In the genomic region with DNA sequence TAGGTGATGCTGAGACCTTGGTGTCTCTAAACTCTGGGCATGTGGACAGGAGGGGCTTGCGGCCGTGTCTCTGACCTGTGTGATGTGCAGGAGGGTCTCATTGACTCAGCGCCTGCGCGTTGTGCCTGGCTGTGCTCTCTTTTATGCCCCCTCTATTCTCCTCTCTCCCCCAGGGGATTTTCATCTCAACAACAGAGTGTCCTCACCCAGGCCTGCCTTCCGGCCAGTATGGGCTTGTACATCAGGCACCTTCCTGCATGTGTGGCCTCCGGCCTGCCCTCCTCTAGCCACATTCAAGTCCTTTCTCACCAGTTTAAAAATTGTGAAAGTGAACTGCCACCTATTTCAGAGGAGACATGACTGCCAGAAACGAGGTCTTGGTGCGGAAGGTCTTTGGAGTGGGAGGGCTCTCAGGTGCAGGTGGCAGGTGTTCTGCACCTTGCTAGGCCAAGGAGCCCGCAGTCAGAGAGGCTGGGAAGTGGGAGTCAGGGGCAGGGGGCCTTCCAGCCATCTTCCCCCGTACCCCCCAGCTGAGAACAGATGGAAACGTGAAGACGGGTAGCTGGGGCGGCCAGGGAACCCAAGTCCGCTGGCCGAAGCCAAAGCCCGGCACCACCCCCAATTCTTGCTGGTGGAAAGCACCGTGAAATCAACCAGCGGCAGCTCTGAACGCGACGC, we compare ENCODE assay signal across 8 cellular contexts.
DNase-seq lines count a peak whose midpoint lies in the region; ATAC-seq and TF ChIP-seq lines count a peak whose summit lies in the region.

No MANE protein-coding gene starts in this region.

- TF ChIP-seq CTCF in C4-2B (conservative IDR thresholded peaks at IDR 0.05) (no peak), Loucy (conservative IDR thresholded peaks at IDR 0.05; ENCODE audit: low read length) (no peak), coronary artery (IDR thresholded peaks at IDR 0.05) (no peak)

- H3K9ac ChIP-seq in Loucy (ENCODE audit: low read depth, low read length, poor library complexity, severe bottlenecking), result peak overlapping the region; percentile 67

- no peak for ATAC-seq in HG03460 (IDR thresholded peaks at IDR 0.05; ENCODE audit: unreplicated experiment)
- no peak for ATAC-seq in GM21515 (IDR thresholded peaks at IDR 0.05; ENCODE audit: unreplicated experiment)

- H3K27ac ChIP-seq in C4-2B (peak overlapping the region; percentile 82), coronary artery (peak overlapping the region; percentile 69 to 87)

- no peak for DNase-seq in coronary artery (ENCODE audit: low spot score)
- no peak for DNase-seq in NCI-H1694 treated with DMSO at 0.1 percent for 48 hours (lab: John Stamatoyannopoulos, UW)
- no peak for DNase-seq in activated CD8-positive, alpha-beta memory T cell treated with anti-CD3 and anti-CD28 coated beads, Interleukin-2, amount 50 U/mL, for 4 hours

- peaks cover 15% of the 10 kb centered on the region for H4K20me1 ChIP-seq in Loucy (ENCODE audit: insufficient read depth, low read length, poor library complexity, severe bottlenecking)

- H3K36me3 ChIP-seq in Loucy (ENCODE audit: insufficient read depth, low read length) (peaks cover 13% of the 10 kb centered on the region; the same call in 1 of the 2 replicates), neuron (ENCODE audit: insufficient read depth, low read length) (peaks cover 30% of the 10 kb centered on the region)

- no peaks in the 10 kb centered on the region for H3K27me3 ChIP-seq in Loucy (ENCODE audit: insufficient read depth, low read length, poor library complexity, severe bottlenecking)
- no peaks in the 10 kb centered on the region for H3K27me3 ChIP-seq in neuron (ENCODE audit: insufficient read depth, low read length)

- peaks cover 18% of the 10 kb centered on the region for H3K4me1 ChIP-seq in Loucy (ENCODE audit: insufficient read depth, low read length, poor library complexity, severe bottlenecking)
- H3K4me1 ChIP-seq in neuron (ENCODE audit: insufficient read depth, low read length), result peaks cover 10% of the 10 kb centered on the region

- H3K4me3 ChIP-seq in Loucy (ENCODE audit: low read length, poor library complexity, severe bottlenecking) (peak overlapping the region; percentile 65), coronary artery (peak overlapping the region; percentile 92), neuron (ENCODE audit: low read length) (peak overlapping the region; percentile 28)

- H3F3A ChIP-seq in Loucy (ENCODE audit: low read depth), result no peaks in the 10 kb centered on the region

- H3K79me2 ChIP-seq in Loucy (ENCODE audit: insufficient read depth, low read length), result peaks cover 35% of the 10 kb centered on the region

- H2AFZ ChIP-seq in Loucy (ENCODE audit: low read length) (peak overlapping the region; percentile 86), neuron (ENCODE audit: low read depth, low read length) (peak overlapping the region; percentile 70)

- H3K9me2 ChIP-seq in Loucy (replicated peaks; ENCODE audit: low read depth, low read length), result no peaks in the 10 kb centered on the region

- H3K9me3 ChIP-seq in Loucy (ENCODE audit: insufficient read depth, low read depth, low read length), result no peaks in the 10 kb centered on the region
- H3K9me3 ChIP-seq in neuron (ENCODE audit: low read length), result no peaks in the 10 kb centered on the region

- H3K4me2 ChIP-seq in Loucy (ENCODE audit: low read depth, low read length, poor library complexity, severe bottlenecking), result peak overlapping the region; percentile 75

Comparison
In these comparisons a context has a peak if more than half of its experiments do, and no peak if none do; other contexts are left out.
1. H3K4me3 ChIP-seq: peak in every context shown above with its lines; median percentile 92 in coronary artery; 65 in Loucy; 28 in neuron.